Comparison of ENCODE assay signal across 28 cellular contexts in the genomic region with DNA sequence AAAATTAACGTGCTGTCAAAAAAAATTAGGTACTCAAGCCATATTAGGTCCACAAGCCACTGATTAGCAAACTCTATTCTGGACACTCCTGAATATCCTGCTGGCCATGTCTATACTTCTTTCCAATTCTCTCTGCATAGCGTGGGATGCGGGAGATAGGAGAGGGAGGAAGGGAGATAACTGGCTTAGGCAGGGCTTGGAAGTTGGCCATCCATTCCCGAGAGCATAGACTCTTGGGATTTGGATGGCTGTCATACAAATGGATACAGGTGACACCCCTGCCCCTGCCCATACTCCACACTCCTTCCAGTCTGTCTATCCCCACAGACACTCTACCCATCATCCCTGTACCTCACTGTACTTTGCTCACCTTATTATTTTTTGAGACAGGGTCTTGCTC. TPM values are rescaled to one million over a fixed set of nuclear protein-coding genes. Genes with fewer than 3 reads are reported as not detected.
"Had no signal": no experiment of that assay in that cellular context is flagged by ENCODE, and none has a peak within 500 bp of the region (broad histone marks: within the 10 kb centered on the region; RNA-seq: fewer than 3 reads in every experiment).

No MANE protein-coding gene starts in this region.

- H3K36me3 ChIP-seq: MG63, SJCRH30, WERI-Rb-1 had no signal

- H3K4me2 ChIP-seq: KMS-11, SK-N-SH had no signal

- H3K9me3 ChIP-seq: MG63, SJCRH30, SK-N-SH had no signal

- H3K4me3 ChIP-seq: MG63, SJCRH30 had no signal

- H3K4me1 ChIP-seq: SJCRH30 had no signal

- H3K9ac ChIP-seq: KMS-11, SK-N-SH had no signal

- DNase-seq: activated CD4-positive, alpha-beta memory T cell treated with anti-CD3 and anti-CD28 coated beads, Interleukin-2, amount 10 ng/mL, durations not matched to agents 7 days and 5 days; activated CD4-positive, alpha-beta T cell treated with anti-CD3 and anti-CD28 coated beads for 36 hours; activated CD4-positive, alpha-beta T cell treated with anti-CD3 and anti-CD28 coated beads, Interleukin-2, amount 50 U/mL, for 1 hour; activated gamma-delta T cell; activated naive CD4-positive, alpha-beta T cell treated with anti-CD3 and anti-CD28 coated beads for 36 hours; activated T-cell treated with anti-CD3 and anti-CD28 coated beads for 4 hours; activated T-cell treated with anti-CD3 and anti-CD28 coated beads, Interleukin-2, amount 50 U/mL, for 48 hours; amygdala; MG63; MV-4-11; NCI-H1092 treated with DMSO at 0.1 percent for 48 hours; NCI-H1417 treated with DMSO at 0.1 percent for 48 hours; NCI-H2029; NCI-H2107; NCI-H2171 treated with DMSO at 0.1 percent for 48 hours; NCI-H226; NCI-H510A; NCI-H69; PC-3; SJCRH30; SK-N-SH; T-helper 1 cell; WERI-Rb-1 had no signal

- ATAC-seq: activated CD4-positive, alpha-beta T cell treated with anti-CD3 and anti-CD28 coated beads for 36 hours; activated T-helper 17 cell treated with anti-CD3 and anti-CD28 coated beads, Interleukin-2, amount 50 U/mL, for 72 hours; HepG2; PC-3 had no signal

- H3K27me3 ChIP-seq: MG63 had no signal

- H3K27ac ChIP-seq: KMS-11, SJCRH30, WERI-Rb-1 had no signal

RNA-seq across cellular contexts. Expression of a gene that starts 2.3 kb away (rescaled TPM):
- total RNA-seq: activated CD4-positive, alpha-beta memory T cell treated with anti-CD3 and anti-CD28 coated beads, Interleukin-2, amount 10 ng/mL, durations not matched to agents 7 days and 5 days; activated CD4-positive, alpha-beta T cell treated with anti-CD3 and anti-CD28 coated beads for 36 hours; activated CD8-positive, alpha-beta memory T cell treated with anti-CD3 and anti-CD28 coated beads for 36 hours; activated naive CD4-positive, alpha-beta T cell treated with anti-CD3 and anti-CD28 coated beads for 36 hours; activated T-helper 17 cell treated with anti-CD3 and anti-CD28 coated beads, Interleukin-2, amount 50 U/mL, for 72 hours; HepG2; PC-3; SJCRH30; T-helper 2 cell treated with Interferon-gamma antibody and Interleukin-4, amounts not matched to agents 100 ng/mL and 5 ng/mL, for 36 hours had no signal
- polyA plus RNA-seq: HepG2 had no signal

RNA-seq across cellular contexts. Expression of a gene that starts 20.7 kb away (rescaled TPM):
- total RNA-seq: activated CD4-positive, alpha-beta memory T cell treated with anti-CD3 and anti-CD28 coated beads, Interleukin-2, amount 10 ng/mL, durations not matched to agents 7 days and 5 days; activated CD4-positive, alpha-beta T cell treated with anti-CD3 and anti-CD28 coated beads for 36 hours; activated CD8-positive, alpha-beta memory T cell treated with anti-CD3 and anti-CD28 coated beads for 36 hours; activated naive CD4-positive, alpha-beta T cell treated with anti-CD3 and anti-CD28 coated beads for 36 hours; activated T-helper 17 cell treated with anti-CD3 and anti-CD28 coated beads, Interleukin-2, amount 50 U/mL, for 72 hours; HepG2; PC-3; SJCRH30; T-helper 2 cell treated with Interferon-gamma antibody and Interleukin-4, amounts not matched to agents 100 ng/mL and 5 ng/mL, for 36 hours had no signal
- polyA plus RNA-seq: HepG2, SK-N-SH had no signal
